ENCODE assay signal across 21 cellular contexts in the genomic region with DNA sequence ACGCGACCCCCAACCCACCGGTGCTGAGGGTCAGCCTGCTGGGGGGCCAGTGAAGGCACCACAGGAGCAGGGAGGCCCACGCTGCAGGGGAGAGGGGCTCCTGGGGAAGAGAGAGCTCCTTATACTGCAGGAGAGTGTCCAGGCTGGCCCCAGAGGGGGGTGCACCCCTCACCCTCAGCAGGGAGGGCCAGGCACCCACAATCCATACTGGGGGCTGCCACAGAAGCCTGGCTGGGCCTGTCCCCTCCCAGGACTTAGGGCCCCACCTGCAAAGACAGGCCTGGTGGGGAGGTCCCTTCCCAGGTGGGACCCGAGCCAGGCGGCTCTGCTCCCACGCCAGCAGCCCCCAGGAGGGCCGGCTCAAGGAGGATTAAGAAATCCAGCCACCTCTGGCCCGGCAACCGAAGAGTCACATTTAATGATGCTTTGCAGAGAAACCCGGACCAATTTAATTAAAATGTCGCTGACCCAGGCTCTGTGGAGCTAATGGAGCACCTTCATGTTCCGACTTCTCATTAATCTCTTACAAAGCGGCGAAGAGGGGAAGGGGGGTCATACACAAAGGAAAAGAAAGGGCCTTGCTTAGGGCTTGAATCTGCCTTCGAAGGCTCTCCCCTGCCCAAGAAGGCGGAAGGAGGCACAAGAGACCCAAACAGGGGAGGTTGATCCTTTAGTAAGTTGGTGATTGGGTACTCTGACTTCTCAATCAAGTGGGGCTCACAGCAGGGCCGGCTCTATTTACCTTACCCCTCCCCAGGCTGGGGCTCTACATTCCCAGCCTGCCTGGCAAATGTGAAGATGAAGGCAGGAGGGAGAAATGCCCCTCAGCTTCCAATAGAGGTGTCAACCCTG.
"Had no signal": no experiment of that assay in that cellular context is flagged by ENCODE, and none has a peak within 500 bp of the region (broad histone marks: within the 10 kb centered on the region; RNA-seq: fewer than 3 reads in every experiment).

No MANE protein-coding gene starts in this region.

- H3K27ac Mint-ChIP-seq: activated naive CD4-positive, alpha-beta T cell treated with anti-CD3 and anti-CD28 coated beads, Interleukin-2, amount 50 U/mL, for 24 hours; activated T-cell treated with anti-CD3 and anti-CD28 coated beads, Interleukin-2, amount 50 U/mL, for 72 hours; natural killer cell treated with Interleukin-12 subunit alpha and Interleukin-12 subunit beta and Interleukin-15 and Interleukin-18, amount 100 ng/mL, for 72 hours had no signal

- H3K4me1 ChIP-seq: ascending aorta, upper lobe of right lung had no signal

- H3K27ac ChIP-seq: ascending aorta, esophagus muscularis mucosa, gastroesophageal sphincter, upper lobe of right lung had no signal

- DNase-seq: activated CD4-positive, alpha-beta T cell treated with anti-CD3 and anti-CD28 coated beads, Interleukin-2, amount 50 U/mL, for 1 hour; activated CD8-positive, alpha-beta memory T cell treated with anti-CD3 and anti-CD28 coated beads, Interleukin-2, amount 50 U/mL, for 4 hours; activated gamma-delta T cell; activated T-cell treated with anti-CD3 and anti-CD28 coated beads, Interleukin-2, amount 50 U/mL, for 72 hours; cortex of kidney; effector CD4-positive, alpha-beta T cell; nucleus accumbens; stimulated activated CD4-positive, alpha-beta T cell treated with anti-CD3 and anti-CD28 coated beads, Interleukin-12 subunit alpha, Interleukin-12 subunit beta, amount 100 ng/mL, for 4 hours; stimulated activated CD4-positive, alpha-beta T cell treated with anti-CD3 and anti-CD28 coated beads, Interleukin-1b, Interleukin-23, amount 100 ng/mL, for 48 hours; stimulated activated CD8-positive, alpha-beta memory T cell treated with anti-CD3 and anti-CD28 coated beads, Interleukin-4, amount 100 ng/mL, for 48 hours; stimulated activated naive CD4-positive, alpha-beta T cell; T-helper 9 cell; upper lobe of right lung had no signal

- H3K36me3 Mint-ChIP-seq: activated naive CD4-positive, alpha-beta T cell treated with anti-CD3 and anti-CD28 coated beads, Interleukin-2, amount 50 U/mL, for 24 hours; natural killer cell treated with Interleukin-12 subunit alpha and Interleukin-12 subunit beta and Interleukin-15 and Interleukin-18, amount 100 ng/mL, for 72 hours had no signal

- H3K9me3 ChIP-seq: ascending aorta, esophagus muscularis mucosa, gastroesophageal sphincter, upper lobe of right lung had no signal

- H3K27me3 ChIP-seq: ascending aorta, esophagus muscularis mucosa, gastroesophageal sphincter, upper lobe of right lung had no signal

- H3K4me3 ChIP-seq: ascending aorta, esophagus muscularis mucosa, gastroesophageal sphincter, lung, upper lobe of right lung had no signal

- H3K36me3 ChIP-seq: upper lobe of right lung had no signal

- H3K9me3 Mint-ChIP-seq: activated naive CD4-positive, alpha-beta T cell treated with anti-CD3 and anti-CD28 coated beads, Interleukin-2, amount 50 U/mL, for 24 hours; activated T-cell treated with anti-CD3 and anti-CD28 coated beads, Interleukin-2, amount 50 U/mL, for 72 hours; natural killer cell treated with Interleukin-12 subunit alpha and Interleukin-12 subunit beta and Interleukin-15 and Interleukin-18, amount 100 ng/mL, for 72 hours had no signal

- H3K4me3 Mint-ChIP-seq: activated naive CD4-positive, alpha-beta T cell treated with anti-CD3 and anti-CD28 coated beads, Interleukin-2, amount 50 U/mL, for 24 hours; activated T-cell treated with anti-CD3 and anti-CD28 coated beads, Interleukin-2, amount 50 U/mL, for 72 hours; natural killer cell treated with Interleukin-12 subunit alpha and Interleukin-12 subunit beta and Interleukin-15 and Interleukin-18, amount 100 ng/mL, for 72 hours had no signal

- H3K27me3 Mint-ChIP-seq: activated naive CD4-positive, alpha-beta T cell treated with anti-CD3 and anti-CD28 coated beads, Interleukin-2, amount 50 U/mL, for 24 hours had no signal

- ATAC-seq: activated CD4-positive, CD25-positive, alpha-beta regulatory T cell treated with anti-CD3 and anti-CD28 coated beads, Interleukin-2, amount 50 U/mL, for 24 hours; activated T-cell treated with anti-CD3 and anti-CD28 coated beads, Interleukin-2, amount 50 U/mL, for 72 hours; gastroesophageal sphincter; natural killer cell treated with Interleukin-12 subunit alpha and Interleukin-12 subunit beta and Interleukin-15 and Interleukin-18, amount 100 ng/mL, for 72 hours; upper lobe of right lung had no signal

- FAIRE-seq: endothelial cell of umbilical vein had no signal

- H3K4me1 Mint-ChIP-seq: activated naive CD4-positive, alpha-beta T cell treated with anti-CD3 and anti-CD28 coated beads, Interleukin-2, amount 50 U/mL, for 24 hours had no signal
